Comparison of ENCODE assay signal across 8 cellular contexts in the genomic region with DNA sequence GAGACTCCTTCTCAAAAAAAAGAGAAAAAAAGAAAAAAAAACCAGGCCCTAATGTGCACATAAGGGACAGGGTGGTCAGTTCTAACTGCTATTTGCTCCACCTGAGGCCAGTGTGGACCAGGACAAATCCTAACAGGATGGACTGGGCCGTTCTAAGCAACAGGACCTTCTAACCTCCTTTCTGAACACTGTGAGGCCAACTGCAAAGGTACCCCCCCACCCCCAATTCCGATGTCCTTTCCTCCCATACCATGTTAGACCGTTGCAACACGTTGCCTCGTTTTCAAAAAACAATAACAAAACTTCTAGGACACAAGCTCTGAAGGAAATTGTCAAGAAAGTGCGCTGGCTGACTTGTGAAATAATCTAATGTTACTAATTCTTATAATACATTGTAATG. TPM values are rescaled to one million over a fixed set of nuclear protein-coding genes. Genes with fewer than 3 reads are reported as not detected.
A peak's percentile ranks its signal among the peaks of the same experiment; 100 is the strongest.
DNase-seq lines count a peak whose midpoint lies in the region; ATAC-seq, FAIRE-seq and TF ChIP-seq lines count a peak whose summit lies in the region.

No MANE protein-coding gene starts in this region.

- peak in 1 of 2 experiments; percentile 18 for DNase-seq in A549 (ENCODE audit: low read depth in 1 of 2, low spot score in 1 of 2)
- peak; percentile 48 for DNase-seq in HT-29 (ENCODE audit: low spot score)
- peak in 2 of 4 experiments; percentile 15 to 31 for DNase-seq in K562 (ENCODE audit: extremely low read depth in 1 of 4, low spot score in 3 of 4)
- no peak for DNase-seq in EL
- DNase-seq in NCI-H2029 treated with DMSO at 0.1 percent for 48 hours (lab: John Stamatoyannopoulos, UW): no peak

- POLR2A ChIA-PET in A549 (lab: Yijun Ruan, JAX): no interaction called here
- POLR2A ChIA-PET in K562 (lab: Yijun Ruan, JAX): interaction anchor here (1.1 kb wide), 1 partner anchor 22 kb away, joined by 3 read pairs; no protein-coding TSS in a partner anchor

- H3K9me3 ChIP-seq in A549 (no peaks in the 10 kb centered on the region), K562 (replicated peaks; ENCODE audit: control insufficient read depth, insufficient read depth, low read depth, low read length) (no peaks in the 10 kb centered on the region; the same call in 1 of the 2 replicates), mesodermal cell (ENCODE audit: control insufficient read depth, low read length) (peaks cover 14% of the 10 kb centered on the region)

- H3K4me3 ChIP-seq in A549 (peak overlapping the region; percentile 88), K562 (peak overlapping the region; percentile 87), mesodermal cell (ENCODE audit: extremely low read depth, insufficient read depth, low read length, poor library complexity, severe bottlenecking) (peak overlapping the region; percentile 75)

- in situ Hi-C loops in K562 (cut with MboI): no loop called here

- no peak for TF ChIP-seq POLR2A in A549 (IDR thresholded peaks at IDR 0.05; ENCODE audit: low read length)
- no peak for TF ChIP-seq POLR2A in K562 (conservative IDR thresholded peaks at IDR 0.05)

- TF ChIP-seq EP300 in A549 (IDR thresholded peaks at IDR 0.05) (no peak), K562 (IDR thresholded peaks at IDR 0.05; ENCODE audit: low read length) (no peak)

- intact Hi-C loops in K562 (cut with micrococcal nuclease): no loop called here

- H2AFZ ChIP-seq in K562 (ENCODE audit: low read depth, low read length): peak overlapping the region; percentile 74

- 11% methylated on average over 6 of the region's 6 CpGs for WGBS in A549 (ENCODE audit: missing lambda C conversion rate)
- WGBS in K562 (ENCODE audit: insufficient coverage, low coverage, missing lambda C conversion rate): 3% methylated on average over 4 of the region's 6 CpGs
- WGBS in mesodermal cell (ENCODE audit: insufficient coverage in 2 of 2), 2 experiments: 76% methylated on average over 1 of the region's 6 CpGs; no CpG with 5 or more reads in 1 of the 2 experiments

- H3K9ac ChIP-seq in K562 (ENCODE audit: insufficient read depth in 1 of 2, low read depth in 2 of 2, low read length in 2 of 2): peak overlapping the region; percentile 81 to 88

- H3K4me1 ChIP-seq in A549 (peaks cover 21% of the 10 kb centered on the region), K562 (replicated peaks in 1 of 2; ENCODE audit: control insufficient read depth in 2 of 2, insufficient read depth in 2 of 2, low read length in 2 of 2) (peaks cover 7 to 16% of the 10 kb centered on the region in 2 experiments; a peak in 3 of 5 replicates), mesodermal cell (ENCODE audit: control insufficient read depth, insufficient read depth, low read length, poor library complexity, severe bottlenecking) (peaks cover 8% of the 10 kb centered on the region)

- BruUV-seq in K562 (replicated peaks; lab: Mats Ljungman, UMichigan): TSS peak; percentile 48

- TF ChIP-seq CTCF in A549 (IDR thresholded peaks at IDR 0.05) (no peak), K562 (IDR thresholded peaks at IDR 0.05 in 2 of 3, conservative IDR thresholded peaks at IDR 0.05 in 1 of 3; ENCODE audit: insufficient read depth in 2 of 3, low read depth in 1 of 3, low read length in 3 of 3) (no peak)

- peak overlapping the region; percentile 92 for H3K4me2 ChIP-seq in A549
- peak overlapping the region; percentile 89 for H3K4me2 ChIP-seq in K562 (ENCODE audit: insufficient read depth, low read length)

- H4K20me1 ChIP-seq in K562 (replicated peaks; ENCODE audit: control insufficient read depth, insufficient read depth, low read length): no peaks in the 10 kb centered on the region

- H3K27ac ChIP-seq in A549: peak overlapping the region; percentile 96 to 100
- H3K27ac ChIP-seq in K562 (ENCODE audit: extremely low read depth, low read depth, low read length): peak overlapping the region; percentile 79
- peak overlapping the region; percentile 64 for H3K27ac ChIP-seq in mesodermal cell (ENCODE audit: low read depth, low read length, severe bottlenecking)

- no peak for FAIRE-seq in A549 (lab: Jason Lieb, UNC)
- peak; percentile 57 for FAIRE-seq in K562 (lab: Jason Lieb, UNC)

- TF ChIP-seq RAD21 in A549 (conservative IDR thresholded peaks at IDR 0.05 in 1 of 2, IDR thresholded peaks at IDR 0.05 in 1 of 2) (no peak), K562 (CRISPR knock-in tag; conservative IDR thresholded peaks at IDR 0.05 in 1 of 2, IDR thresholded peaks at IDR 0.05 in 1 of 2) (no peak)

- CTCF ChIA-PET in A549 (lab: Yijun Ruan, JAX) (interaction anchor here (0.6 kb wide), 1 partner anchor 722 kb away, joined by 3 read pairs; no protein-coding TSS in a partner anchor), K562 (lab: Yijun Ruan, JAX; ENCODE audit: low intra/inter-chr PET ratio) (no interaction called here)

- peaks cover 59% of the 10 kb centered on the region; the same call in 2 of the 3 replicates for H3K36me3 ChIP-seq in K562 (ENCODE audit: control insufficient read depth, insufficient read depth, low read length)
- H3K36me3 ChIP-seq in mesodermal cell (ENCODE audit: control insufficient read depth, insufficient read depth, low read length): peaks cover 62% of the 10 kb centered on the region

- H3K27me3 ChIP-seq in K562 (ENCODE audit: control insufficient read depth in 2 of 2, insufficient read depth in 2 of 2, low read length in 2 of 2): no peaks in the 10 kb centered on the region

- H3K9me1 ChIP-seq in K562 (ENCODE audit: control insufficient read depth, insufficient read depth, low read length): no peaks in the 10 kb centered on the region

- peak in 1 of 2 experiments; percentile 3; a peak in 2 of 6 replicates for ATAC-seq in A549
- peak; percentile 20; the same call in 2 of the 3 replicates for ATAC-seq in K562
- no peak for ATAC-seq in HG02571 (IDR thresholded peaks at IDR 0.05; ENCODE audit: unreplicated experiment)
- ATAC-seq in HG03135 (IDR thresholded peaks at IDR 0.05; ENCODE audit: unreplicated experiment): no peak

- H3K79me2 ChIP-seq in K562 (ENCODE audit: control insufficient read depth, insufficient read depth, low read length): peaks cover 84% of the 10 kb centered on the region

RNA-seq across cellular contexts. Expression of a gene that starts 1.2 kb away (rescaled TPM):
- polyA plus RNA-seq in A549 (2011; rRNA removed) (36.1 and 37.3 TPM in 2 replicates), A549 (2017; fragmentation: RNase III; extraction: RNeasy Plus Mini Kit Qiagen cat#74134 plus additional on column Dnase treatment) (51.0 to 56.7 TPM (median 53.2 TPM) in 3 replicates), K562 (2011; rRNA removed) (25.6 and 33.3 TPM in 2 replicates), K562 (2014; fragmentation: Illumina TruSeq; extraction: Trizol) (44.1 and 73.5 TPM in 2 replicates), K562 (2014; fragmentation: Nextera tagmentation; extraction: Ambion mirVana) (1 to 10 TPM; 8.6 to 9.2 TPM), K562 (2014; rRNA removed) (43.9 and 49.2 TPM in 2 replicates)
- polyA plus RNA-seq in A549 (2012; cell fraction: cytosol; rRNA removed): 103 and 105 TPM in 2 replicates
- 58.3 and 68.4 TPM in 2 replicates for polyA plus RNA-seq in A549 (2012; cell fraction: nucleus; rRNA removed)
- polyA minus RNA-seq in A549 (2011; rRNA and poly(A)+ RNA removed): 49.8 and 63.5 TPM in 2 replicates
- total RNA-seq in HT-29 (2014; rRNA removed; shearing (Covaris generic)): 115 and 137 TPM in 2 replicates
- 16.6 and 44.7 TPM in 2 replicates for total RNA-seq in K562 (2011; cell fraction: chromatin; rRNA removed; ENCODE audit: low replicate concordance)
- total RNA-seq in K562 (2011; cell fraction: nucleolus; rRNA removed): 27.8 and 36.2 TPM in 2 replicates
- total RNA-seq in K562 (2011; cell fraction: nucleoplasm; rRNA removed): 21.6 and 23.1 TPM in 2 replicates
- total RNA-seq in K562 (2014; rRNA removed) (56.2 and 79.2 TPM in 2 replicates), K562 (2014; rRNA removed; fragmentation: Illumina TruSeq; extraction: Trizol) (16.5 and 26.3 TPM in 2 replicates), K562 (2015; rRNA removed; fragmentation: Illumina TruSeq; extraction: Trizol) (50.1 and 50.5 TPM in 2 replicates), K562 (2021) (60.9 and 65.9 TPM in 2 replicates)
- 32.2 and 65.6 TPM in 2 replicates for polyA plus RNA-seq in K562 (2011; cell fraction: cytosol; rRNA removed)
- 19.3 and 26.4 TPM in 2 replicates for polyA plus RNA-seq in K562 (2011; cell fraction: nucleus; rRNA removed)
- 42.1 and 45.0 TPM in 2 replicates for polyA plus RNA-seq in K562 (2012)
- polyA minus RNA-seq in K562 (2011; rRNA and poly(A)+ RNA removed): 14.2 and 18.5 TPM in 2 replicates
- polyA minus RNA-seq in K562 (2011; cell fraction: cytosol; rRNA and poly(A)+ RNA removed): 25.8 and 30.1 TPM in 2 replicates
- 12.4 and 12.9 TPM in 2 replicates for polyA minus RNA-seq in K562 (2011; cell fraction: nucleus; rRNA and poly(A)+ RNA removed)
- polyA plus RNA-seq in mesodermal cell (2013, experiment 1 of 2): 50.7 TPM
- 38.2 TPM for polyA plus RNA-seq in mesodermal cell (2013, experiment 2 of 2)

RNA-seq across cellular contexts. Expression of a gene that starts 1.7 kb away (rescaled TPM):
- polyA plus RNA-seq in A549 (2011; rRNA removed) (75.2 and 75.6 TPM in 2 replicates), A549 (2017; fragmentation: RNase III; extraction: RNeasy Plus Mini Kit Qiagen cat#74134 plus additional on column Dnase treatment) (68.8 to 74.7 TPM (median 70.3 TPM) in 3 replicates), K562 (2011; rRNA removed) (58.8 and 75.1 TPM in 2 replicates), K562 (2014; fragmentation: Illumina TruSeq; extraction: Trizol) (49.6 and 55.9 TPM in 2 replicates), K562 (2014; fragmentation: Nextera tagmentation; extraction: Ambion mirVana) (10 to 100 TPM in 1 of 2 experiments, 1 to 10 TPM in 1; 5.9 to 13.2 TPM), K562 (2014; rRNA removed) (47.1 and 58.1 TPM in 2 replicates)
- 82.5 and 87.7 TPM in 2 replicates for polyA plus RNA-seq in A549 (2012; cell fraction: cytosol; rRNA removed)
- 245 and 306 TPM in 2 replicates for polyA plus RNA-seq in A549 (2012; cell fraction: nucleus; rRNA removed)
- polyA minus RNA-seq in A549 (2011; rRNA and poly(A)+ RNA removed): 116 and 122 TPM in 2 replicates
- 73.5 and 77.5 TPM in 2 replicates for total RNA-seq in HT-29 (2014; rRNA removed; shearing (Covaris generic))
- total RNA-seq in K562 (2011; cell fraction: chromatin; rRNA removed; ENCODE audit: low replicate concordance): 190 and 391 TPM in 2 replicates
- total RNA-seq in K562 (2011; cell fraction: nucleolus; rRNA removed): 192 and 201 TPM in 2 replicates
- total RNA-seq in K562 (2011; cell fraction: nucleoplasm; rRNA removed): 147 and 161 TPM in 2 replicates
- total RNA-seq in K562 (2014; rRNA removed) (32.1 and 45.3 TPM in 2 replicates), K562 (2014; rRNA removed; fragmentation: Illumina TruSeq; extraction: Trizol) (28.9 and 36.3 TPM in 2 replicates), K562 (2015; rRNA removed; fragmentation: Illumina TruSeq; extraction: Trizol) (28.5 and 35.6 TPM in 2 replicates), K562 (2021) (51.7 and 54.9 TPM in 2 replicates)
- polyA plus RNA-seq in K562 (2011; cell fraction: cytosol; rRNA removed): 53.1 and 78.3 TPM in 2 replicates
- polyA plus RNA-seq in K562 (2011; cell fraction: nucleus; rRNA removed): 238 and 272 TPM in 2 replicates
- 49.9 and 50.6 TPM in 2 replicates for polyA plus RNA-seq in K562 (2012)
- polyA minus RNA-seq in K562 (2011; rRNA and poly(A)+ RNA removed): 46.1 and 62.6 TPM in 2 replicates
- 34.6 and 38.6 TPM in 2 replicates for polyA minus RNA-seq in K562 (2011; cell fraction: cytosol; rRNA and poly(A)+ RNA removed)
- 46.6 and 70.8 TPM in 2 replicates for polyA minus RNA-seq in K562 (2011; cell fraction: nucleus; rRNA and poly(A)+ RNA removed)
- polyA plus RNA-seq in mesodermal cell (2013, experiment 1 of 2): 98.7 TPM
- 76.3 TPM for polyA plus RNA-seq in mesodermal cell (2013, experiment 2 of 2)

RNA-seq across cellular contexts. Expression of a gene that starts 50.9 kb away (rescaled TPM):
- polyA plus RNA-seq in A549 (2011; rRNA removed): 62.7 and 68.7 TPM in 2 replicates
- 152 and 157 TPM in 2 replicates for polyA plus RNA-seq in A549 (2012; cell fraction: cytosol; rRNA removed)
- polyA plus RNA-seq in A549 (2012; cell fraction: nucleus; rRNA removed): 112 and 122 TPM in 2 replicates
- polyA plus RNA-seq in A549 (2017; fragmentation: RNase III; extraction: RNeasy Plus Mini Kit Qiagen cat#74134 plus additional on column Dnase treatment): 90.7 to 99.5 TPM (median 98.9 TPM) in 3 replicates
- 24.1 and 31.9 TPM in 2 replicates for polyA minus RNA-seq in A549 (2011; rRNA and poly(A)+ RNA removed)
- total RNA-seq in HT-29 (2014; rRNA removed; shearing (Covaris generic)): 162 and 182 TPM in 2 replicates
- 57.7 and 95.5 TPM in 2 replicates for total RNA-seq in K562 (2011; cell fraction: chromatin; rRNA removed; ENCODE audit: low replicate concordance)
- 74.7 and 77.5 TPM in 2 replicates for total RNA-seq in K562 (2011; cell fraction: nucleolus; rRNA removed)
- total RNA-seq in K562 (2011; cell fraction: nucleoplasm; rRNA removed): 86.8 and 106 TPM in 2 replicates
- total RNA-seq in K562 (2014; rRNA removed): 78.1 and 81.1 TPM in 2 replicates
- 26.5 and 31.9 TPM in 2 replicates for total RNA-seq in K562 (2014; rRNA removed; fragmentation: Illumina TruSeq; extraction: Trizol)
- 47.9 and 55.3 TPM in 2 replicates for total RNA-seq in K562 (2015; rRNA removed; fragmentation: Illumina TruSeq; extraction: Trizol)
- total RNA-seq in K562 (2021): 83.3 and 85.0 TPM in 2 replicates
- 51.2 and 51.8 TPM in 2 replicates for polyA plus RNA-seq in K562 (2011; rRNA removed)
- 45.7 and 67.7 TPM in 2 replicates for polyA plus RNA-seq in K562 (2011; cell fraction: cytosol; rRNA removed)
- 49.7 and 59.0 TPM in 2 replicates for polyA plus RNA-seq in K562 (2011; cell fraction: nucleus; rRNA removed)
- 49.1 and 64.7 TPM in 2 replicates for polyA plus RNA-seq in K562 (2012)
- polyA plus RNA-seq in K562 (2014; fragmentation: Illumina TruSeq; extraction: Trizol): 43.4 and 50.3 TPM in 2 replicates
- polyA plus RNA-seq in K562 (2014; fragmentation: Nextera tagmentation; extraction: Ambion mirVana): 10 to 100 TPM in 1 of 2 experiments, 1 to 10 TPM in 1; 8.2 to 20.4 TPM
- polyA plus RNA-seq in K562 (2014; rRNA removed): 68.7 and 79.5 TPM in 2 replicates
- polyA minus RNA-seq in K562 (2011; rRNA and poly(A)+ RNA removed): 9.9 and 12.3 TPM in 2 replicates
- 22.5 and 22.9 TPM in 2 replicates for polyA minus RNA-seq in K562 (2011; cell fraction: cytosol; rRNA and poly(A)+ RNA removed)
- 12.9 and 17.8 TPM in 2 replicates for polyA minus RNA-seq in K562 (2011; cell fraction: nucleus; rRNA and poly(A)+ RNA removed)
- polyA plus RNA-seq in mesodermal cell (2013, experiment 1 of 2): 53.5 TPM
- 50.9 TPM for polyA plus RNA-seq in mesodermal cell (2013, experiment 2 of 2)
